8 cellular contexts compared by ENCODE assay signal in the genomic region with DNA sequence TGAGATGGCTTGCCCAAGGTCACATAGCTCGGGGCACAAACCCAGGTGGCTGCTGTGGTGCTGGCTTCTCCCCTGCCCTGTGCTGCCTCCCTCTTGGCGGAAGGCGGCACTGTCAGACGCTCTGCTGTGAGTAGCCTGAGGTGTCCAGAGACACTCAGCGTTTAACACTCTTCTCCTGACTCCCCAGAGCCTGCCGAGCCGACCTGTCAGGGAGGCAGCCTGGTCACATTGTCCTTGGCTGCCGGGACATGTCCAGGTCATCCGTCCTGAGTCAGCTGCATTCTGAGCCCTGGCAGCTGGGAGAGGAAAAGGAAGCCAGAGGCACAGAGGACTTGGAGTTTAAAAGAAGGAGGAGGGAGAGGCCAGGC. TPM values are rescaled to one million over a fixed set of nuclear protein-coding genes. Genes with fewer than 3 reads are reported as not detected.
DNase-seq lines count a peak whose midpoint lies in the region; ATAC-seq and TF ChIP-seq lines count a peak whose summit lies in the region.

No MANE protein-coding gene starts in this region.

- H3K9me3 Mint-ChIP-seq in activated naive CD4-positive, alpha-beta T cell treated with anti-CD3 and anti-CD28 coated beads, Interleukin-2, amount 50 U/mL, for 72 hours = no peaks in the 10 kb centered on the region

- peaks cover 10 to 44% (median 14%) of the 10 kb centered on the region in 4 donors for H3K4me1 ChIP-seq in Peyer's patch
- peaks cover 7 to 51% (median 27%) of the 10 kb centered on the region in 3 donors for H3K4me1 ChIP-seq in esophagus squamous epithelium
- peaks cover 21% of the 10 kb centered on the region for H3K4me1 ChIP-seq in parathyroid adenoma

- H3K79me2 ChIP-seq in parathyroid adenoma = no peaks in the 10 kb centered on the region

- TF ChIP-seq POLR2A in Peyer's patch (IDR thresholded peaks at IDR 0.05) (peak in 1 of 2 donors; percentile 21), esophagus squamous epithelium (IDR thresholded peaks at IDR 0.05) (no peak)

- no peaks in the 10 kb centered on the region for H3K36me3 ChIP-seq in Peyer's patch
- H3K36me3 ChIP-seq in esophagus squamous epithelium = no peaks in the 10 kb centered on the region
- no peaks in the 10 kb centered on the region for H3K36me3 ChIP-seq in parathyroid adenoma (ENCODE audit: control insufficient read depth, insufficient read depth, low read length)

- peak overlapping the region in 1 of 2 donors; percentile 84 for H3K27ac Mint-ChIP-seq in activated naive CD4-positive, alpha-beta T cell treated with anti-CD3 and anti-CD28 coated beads, Interleukin-2, amount 50 U/mL, for 72 hours

- WGBS in esophagus squamous epithelium, 2 donors = 0% methylated on average over 1 of the region's 9 CpGs; no CpG with 5 or more reads in 1 of the 2 donors

- H3K36me3 Mint-ChIP-seq in activated naive CD4-positive, alpha-beta T cell treated with anti-CD3 and anti-CD28 coated beads, Interleukin-2, amount 50 U/mL, for 72 hours = no peaks in the 10 kb centered on the region

- intact Hi-C loops in esophagus squamous epithelium (cut with DNase I) = no loop called here

- in situ Hi-C loops in GM13976 (cut with MboI; ENCODE audit: low sequenced_read_pairs, unreplicated experiment) = no loop called here

- H3K27me3 ChIP-seq in Peyer's patch (no peaks in the 10 kb centered on the region), esophagus squamous epithelium (no peaks in the 10 kb centered on the region), parathyroid adenoma (ENCODE audit: control insufficient read depth, insufficient read depth, low read length) (no peaks in the 10 kb centered on the region)

- H3K27ac ChIP-seq in Peyer's patch (peak overlapping the region in 3 of 4 donors; percentile 43 to 88 (median 82)), esophagus squamous epithelium (peak overlapping the region; percentile 43 to 76 (median 66)), parathyroid adenoma (peak overlapping the region; percentile 63)

- H3K4me3 ChIP-seq in Peyer's patch = no peak overlapping the region
- no peak overlapping the region for H3K4me3 ChIP-seq in esophagus squamous epithelium
- H3K4me3 ChIP-seq in parathyroid adenoma (ENCODE audit: low read depth, low read length) = no peak overlapping the region

- H3K9me3 ChIP-seq in Peyer's patch (no peaks in the 10 kb centered on the region), esophagus squamous epithelium (no peaks in the 10 kb centered on the region), parathyroid adenoma (ENCODE audit: control insufficient read depth, low read length) (no peaks in the 10 kb centered on the region)

- no peak for ATAC-seq in GM18511 (IDR thresholded peaks at IDR 0.05; ENCODE audit: unreplicated experiment)
- no peak for ATAC-seq in activated naive CD4-positive, alpha-beta T cell treated with anti-CD3 and anti-CD28 coated beads, Interleukin-2, amount 50 U/mL, for 72 hours

- TF ChIP-seq CTCF in GM13976 (IDR thresholded peaks at IDR 0.05; ENCODE audit: borderline replicate concordance, control extremely low read depth, extremely low read depth, insufficient read depth, missing control alignments) = peak; percentile 23
- peak in 4 of 6 experiments; percentile 7 to 74 (median 60) for TF ChIP-seq CTCF in Peyer's patch (IDR thresholded peaks at IDR 0.05)
- peak in 4 of 6 experiments; percentile 26 to 57 (median 34) for TF ChIP-seq CTCF in esophagus squamous epithelium (IDR thresholded peaks at IDR 0.05)
- TF ChIP-seq CTCF in parathyroid adenoma (IDR thresholded peaks at IDR 0.05) = peak; percentile 76

- no peak overlapping the region for H3K9ac ChIP-seq in parathyroid adenoma

- H3K4me2 ChIP-seq in parathyroid adenoma (ENCODE audit: low read length) = peak overlapping the region; percentile 49

- DNase-seq in GM13976 (ENCODE audit: low spot score) = no peak
- DNase-seq in Peyer's patch = peak in 2 of 3 donors; percentile 71 to 82
- no peak for DNase-seq in esophagus squamous epithelium (lab: John Stamatoyannopoulos, UW)
- DNase-seq in UCSD-AML1 (lab: John Stamatoyannopoulos, UW; ENCODE audit: unreplicated experiment) = no peak
- no peak for DNase-seq in activated CD8-positive, alpha-beta memory T cell treated with anti-CD3 and anti-CD28 coated beads for 24 hours
- no peak for DNase-seq in activated naive CD4-positive, alpha-beta T cell treated with anti-CD3 and anti-CD28 coated beads, Interleukin-2, amount 50 U/mL, for 72 hours (ENCODE audit: low spot score in 2 of 2)

- peak overlapping the region; percentile 50 for H2AFZ ChIP-seq in parathyroid adenoma

RNA-seq across cellular contexts. Expression of a gene that starts 4.7 kb away (rescaled TPM):
- total RNA-seq in Peyer's patch (not detected), esophagus squamous epithelium (under 1 TPM in 1 of 4 donors, not detected in 3; 0.18 TPM)
- total RNA-seq in activated naive CD4-positive, alpha-beta T cell treated with anti-CD3 and anti-CD28 coated beads, Interleukin-2, amount 50 U/mL, for 72 hours = 1 to 10 TPM in 1 of 2 donors, under 1 TPM in 1; 0.27 to 1.1 TPM

RNA-seq across cellular contexts. Expression of a gene that starts 9.1 kb away (rescaled TPM):
- not detected for total RNA-seq in Peyer's patch
- total RNA-seq in esophagus squamous epithelium = under 1 TPM in 1 of 4 donors, not detected in 3; 0.11 TPM
- total RNA-seq in activated naive CD4-positive, alpha-beta T cell treated with anti-CD3 and anti-CD28 coated beads, Interleukin-2, amount 50 U/mL, for 72 hours = under 1 TPM in 1 of 2 donors, not detected in 1; 0.25 TPM

RNA-seq across cellular contexts. Expression of a gene that starts 25.6 kb away (rescaled TPM):
- total RNA-seq in Peyer's patch = 100 to 1,000 TPM; 194 to 508 (median 288) TPM
- total RNA-seq in esophagus squamous epithelium = 100 to 1,000 TPM in 1 of 4 donors, 10 to 100 TPM in 3; 53.3 to 113 (median 60.9) TPM
- 10 to 100 TPM; 37.6 to 50.3 TPM for total RNA-seq in activated naive CD4-positive, alpha-beta T cell treated with anti-CD3 and anti-CD28 coated beads, Interleukin-2, amount 50 U/mL, for 72 hours

RNA-seq across cellular contexts. Expression of a gene that starts 35.5 kb away (rescaled TPM):
- total RNA-seq in Peyer's patch (100 to 1,000 TPM in 1 of 4 donors, 10 to 100 TPM in 3; 53.8 to 122 (median 66.2) TPM), esophagus squamous epithelium (100 to 1,000 TPM in 1 of 4 donors, 10 to 100 TPM in 3; 30.6 to 130 (median 45.2) TPM)
- total RNA-seq in activated naive CD4-positive, alpha-beta T cell treated with anti-CD3 and anti-CD28 coated beads, Interleukin-2, amount 50 U/mL, for 72 hours = 100 to 1,000 TPM; 231 to 297 TPM

RNA-seq across cellular contexts. Expression of a gene that starts 55.8 kb away (rescaled TPM):
- total RNA-seq in Peyer's patch (100 to 1,000 TPM in 3 of 4 donors, 10 to 100 TPM in 1; 60.2 to 206 (median 151) TPM), esophagus squamous epithelium (100 to 1,000 TPM in 1 of 4 donors, 10 to 100 TPM in 3; 65.8 to 131 (median 88.7) TPM)
- 10 to 100 TPM; 79.5 to 92.7 TPM for total RNA-seq in activated naive CD4-positive, alpha-beta T cell treated with anti-CD3 and anti-CD28 coated beads, Interleukin-2, amount 50 U/mL, for 72 hours

Comparison
In these comparisons a context has a peak if more than half of its experiments do, and no peak if none do; other contexts are left out.
1. DNase-seq: peak in Peyer's patch (2 of 3); none in GM13976 (single experiment), esophagus squamous epithelium (single experiment), UCSD-AML1 (single experiment), activated CD8-positive, alpha-beta memory T cell treated with anti-CD3 and anti-CD28 coated beads for 24 hours (single experiment) and activated naive CD4-positive, alpha-beta T cell treated with anti-CD3 and anti-CD28 coated beads, Interleukin-2, amount 50 U/mL, for 72 hours (0 of 2).
2. CTCF ChIP-seq: peak in every context shown above with its lines; median percentile 76 in parathyroid adenoma; 60 in Peyer's patch; 34 in esophagus squamous epithelium; 23 in GM13976.
3. Peak in every context shown above with its lines, with median percentiles within 50 percentile points of each other: H3K27ac ChIP-seq.